10 cellular contexts compared by ENCODE assay signal in genomic region chr13:33639158-33639557, GRCh38.
DNase-seq lines count a peak whose midpoint lies in the region; ATAC-seq and TF ChIP-seq lines count a peak whose summit lies in the region.
"Had no signal": no experiment of that assay in that cellular context is flagged by ENCODE, and none has a peak within 500 bp of the region (broad histone marks: within the 10 kb centered on the region; RNA-seq: fewer than 3 reads in every experiment).

No MANE protein-coding gene starts in this region.

- no TSS peak for BruUV-seq in Calu3 (replicated peaks; lab: Mats Ljungman, UMichigan)

- TF ChIP-seq POLR2A in GM18505 (IDR thresholded peaks at IDR 0.05; ENCODE audit: borderline replicate concordance, extremely low read depth, insufficient read depth, insufficient read length), result no peak

- intact Hi-C loops in Calu3 (cut with micrococcal nuclease; ENCODE audit: unreplicated experiment), result no loop called here

- H3K4me3 ChIP-seq in fibroblast of mammary gland (ENCODE audit: control insufficient read depth, low read depth, low read length), result no peak overlapping the region

- H3K36me3 Mint-ChIP-seq in nephron (ENCODE audit: low read depth) (no peaks in the 10 kb centered on the region), Calu3 (ENCODE audit: insufficient read depth, unreplicated experiment) (no peaks in the 10 kb centered on the region)
- H3K36me3 Mint-ChIP-seq: activated naive CD8-positive, alpha-beta T cell had no signal

- H3K9me3 Mint-ChIP-seq in nephron (no peaks in the 10 kb centered on the region), Calu3 (ENCODE audit: low read depth, unreplicated experiment) (no peaks in the 10 kb centered on the region)

- CTCF ChIA-PET in Calu3 (lab: Charles Lee), result no interaction called here

- ATAC-seq in HG03025 (IDR thresholded peaks at IDR 0.05; ENCODE audit: low FRiP score, unreplicated experiment), result no peak
- no peak for ATAC-seq in GM18505 (IDR thresholded peaks at IDR 0.05; ENCODE audit: unreplicated experiment)

- DNase-seq in EH (ENCODE audit: low read depth), result peak; percentile 83
- DNase-seq in NCI-H446 treated with DMSO at 0.1 percent for 48 hours (lab: John Stamatoyannopoulos, UW), result peak; percentile 80
- DNase-seq in fibroblast of mammary gland (ENCODE audit: low read depth), result peak; percentile 99
- no peak for DNase-seq in cerebellum (ENCODE audit: low spot score)
- DNase-seq in Calu3, result no peak
- DNase-seq: midbrain had no signal

- H3K27me3 Mint-ChIP-seq in nephron (ENCODE audit: low read depth) (no peaks in the 10 kb centered on the region), Calu3 (ENCODE audit: unreplicated experiment) (no peaks in the 10 kb centered on the region)
- H3K27me3 Mint-ChIP-seq: activated naive CD8-positive, alpha-beta T cell had no signal

- H3K27ac Mint-ChIP-seq in nephron, result peak overlapping the region; percentile 9 to 50 (median 12)
- H3K27ac Mint-ChIP-seq in Calu3 (ENCODE audit: unreplicated experiment), result no peak overlapping the region
- H3K27ac Mint-ChIP-seq: activated naive CD8-positive, alpha-beta T cell had no signal

- H3K4me1 Mint-ChIP-seq in nephron, result peaks cover 58% of the 10 kb centered on the region
- H3K4me1 Mint-ChIP-seq in Calu3 (ENCODE audit: low read depth, unreplicated experiment), result no peaks in the 10 kb centered on the region

- TF ChIP-seq CTCF in fibroblast of mammary gland (conservative IDR thresholded peaks at IDR 0.05; ENCODE audit: control insufficient read depth, insufficient read depth, low read depth, low read length) (no peak), nephron (IDR thresholded peaks at IDR 0.05; ENCODE audit: unreplicated experiment in 3 of 3) (no peak), Calu3 (IDR thresholded peaks at IDR 0.05; ENCODE audit: unreplicated experiment) (no peak)

- H3K4me3 Mint-ChIP-seq in nephron, result no peak overlapping the region
- H3K4me3 Mint-ChIP-seq in Calu3 (ENCODE audit: low read depth, unreplicated experiment), result no peak overlapping the region
- H3K4me3 Mint-ChIP-seq: activated naive CD8-positive, alpha-beta T cell had no signal

Comparison
In these comparisons a context has a peak if more than half of its experiments do, and no peak if none do; other contexts are left out.
1. DNase-seq: peak in EH (single experiment), NCI-H446 treated with DMSO at 0.1 percent for 48 hours (single experiment) and fibroblast of mammary gland (single experiment); none in cerebellum (single experiment) and Calu3 (single experiment).